Comparison of ENCODE assay signal across 2 cellular contexts in the genomic region with DNA sequence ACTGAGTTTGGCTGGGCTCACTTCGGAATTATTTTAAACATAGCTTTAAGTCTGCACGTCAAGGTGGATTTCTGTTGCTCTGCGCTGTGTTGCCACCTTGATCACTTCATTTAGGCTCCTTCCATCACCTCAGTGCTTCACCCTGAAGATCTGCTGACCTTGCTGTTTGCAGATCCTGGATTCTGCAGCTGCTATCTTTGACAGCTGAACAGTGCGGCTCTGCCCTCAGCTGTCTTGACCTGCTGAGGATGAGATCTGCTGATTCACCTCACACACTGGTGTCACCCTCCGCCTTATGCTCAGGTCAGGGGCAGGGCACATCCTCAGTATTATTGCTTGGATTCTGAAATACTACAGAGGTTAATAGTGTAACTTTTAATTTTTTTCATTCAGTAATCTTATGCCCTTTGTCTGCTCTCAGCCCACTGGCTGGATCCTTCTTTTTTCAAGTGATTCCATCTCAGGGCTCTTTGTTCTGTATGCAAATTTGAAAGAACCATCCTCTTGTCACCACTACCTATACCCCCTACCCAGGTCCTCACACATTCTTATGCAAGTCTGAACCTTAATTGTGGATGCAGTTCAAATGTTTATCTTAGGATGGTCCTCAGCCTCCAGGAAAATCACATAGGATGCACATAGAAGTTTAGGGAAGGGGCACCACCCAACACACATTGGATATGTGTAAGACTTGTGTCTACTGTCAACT.
A peak's percentile ranks its signal among the peaks of the same experiment; 100 is the strongest.
TF ChIP-seq lines count a peak whose summit lies in the region.

No MANE protein-coding gene starts in this region.

TF ChIP-seq in HepG2, 621 proteins besides CTCF, POLR2A, EP300 and RAD21:
- TF ChIP-seq MAFK (conservative IDR thresholded peaks at IDR 0.05 in 1 of 2, IDR thresholded peaks at IDR 0.05 in 1 of 2; ENCODE audit: low read length in 2 of 2), result peak; percentile 80 to 92
- peak; percentile 89 for TF ChIP-seq MAFF (IDR thresholded peaks at IDR 0.05; ENCODE audit: low read depth, low read length)
- TF ChIP-seq, protein P1, sequence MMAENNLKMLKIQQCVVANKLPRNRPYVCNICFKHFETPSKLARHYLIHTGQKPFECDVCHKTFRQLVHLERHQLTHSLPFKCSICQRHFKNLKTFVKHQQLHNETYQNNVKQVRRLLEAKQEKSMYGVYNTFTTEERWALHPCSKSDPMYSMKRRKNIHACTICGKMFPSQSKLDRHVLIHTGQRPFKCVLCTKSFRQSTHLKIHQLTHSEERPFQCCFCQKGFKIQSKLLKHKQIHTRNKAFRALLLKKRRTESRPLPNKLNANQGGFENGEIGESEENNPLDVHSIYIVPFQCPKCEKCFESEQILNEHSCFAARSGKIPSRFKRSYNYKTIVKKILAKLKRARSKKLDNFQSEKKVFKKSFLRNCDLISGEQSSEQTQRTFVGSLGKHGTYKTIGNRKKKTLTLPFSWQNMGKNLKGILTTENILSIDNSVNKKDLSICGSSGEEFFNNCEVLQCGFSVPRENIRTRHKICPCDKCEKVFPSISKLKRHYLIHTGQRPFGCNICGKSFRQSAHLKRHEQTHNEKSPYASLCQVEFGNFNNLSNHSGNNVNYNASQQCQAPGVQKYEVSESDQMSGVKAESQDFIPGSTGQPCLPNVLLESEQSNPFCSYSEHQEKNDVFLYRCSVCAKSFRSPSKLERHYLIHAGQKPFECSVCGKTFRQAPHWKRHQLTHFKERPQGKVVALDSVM (CRISPR knock-in tag; IDR thresholded peaks at IDR 0.05), result no peak

TF ChIP-seq in GM12891, 5 proteins besides CTCF, POLR2A, EP300 and RAD21:
- TF ChIP-seq SPI1 (IDR thresholded peaks at IDR 0.05; ENCODE audit: low read depth, low read length) (no peak), POLR2AphosphoS5 (IDR thresholded peaks at IDR 0.05; ENCODE audit: low read depth, low read length) (no peak), PAX5 (IDR thresholded peaks at IDR 0.05; ENCODE audit: insufficient read depth, low read length, severe bottlenecking) (no peak), TAF1 (IDR thresholded peaks at IDR 0.05; ENCODE audit: low read depth, low read length) (no peak), POU2F2 (IDR thresholded peaks at IDR 0.05; ENCODE audit: low read depth, low read length) (no peak)
